ENCODE assay signal across 21 cellular contexts in genomic region chr10:101560293-101561067, GRCh38. TPM values are rescaled to one million over a fixed set of nuclear protein-coding genes. Genes with fewer than 3 reads are reported as not detected.
DNase-seq lines count a peak whose midpoint lies in the region; ATAC-seq and TF ChIP-seq lines count a peak whose summit lies in the region.
"Had no signal": no experiment of that assay in that cellular context is flagged by ENCODE, and none has a peak within 500 bp of the region (broad histone marks: within the 10 kb centered on the region; RNA-seq: fewer than 3 reads in every experiment).

No MANE protein-coding gene starts in this region.

- H3K9me2 ChIP-seq in hepatocyte (replicated peaks; ENCODE audit: insufficient read depth), result no peaks in the 10 kb centered on the region

- H3K9me3 ChIP-seq in heart left ventricle (no peaks in the 10 kb centered on the region), HEK293 (ENCODE audit: control insufficient read depth, insufficient read depth, low read depth, low read length) (no peaks in the 10 kb centered on the region), testis (no peaks in the 10 kb centered on the region), Caco-2 (no peaks in the 10 kb centered on the region), hepatocyte (ENCODE audit: low read depth) (no peaks in the 10 kb centered on the region)

- peak in 3 of 5 donors; percentile 4 to 40 (median 12) for DNase-seq in heart left ventricle
- DNase-seq in Right ventricle myocardium superior, result no peak
- no peak for DNase-seq in effector memory CD8-positive, alpha-beta T cell
- DNase-seq in testis, result peak; percentile 15
- no peak for DNase-seq in Caco-2
- no peak for DNase-seq in hepatocyte (ENCODE audit: low spot score)
- DNase-seq: activated CD4-positive, alpha-beta T cell treated with anti-CD3 and anti-CD28 coated beads for 1 hour; activated naive CD4-positive, alpha-beta T cell; amygdala; EL; naive thymus-derived CD8-positive, alpha-beta T cell; PC-3; stimulated activated CD4-positive, alpha-beta T cell treated with anti-CD3 and anti-CD28 coated beads, Interleukin-2, amount 100 ng/mL, for 24 hours; stimulated activated naive CD4-positive, alpha-beta T cell; T1000; trophoblast cell had no signal

- H3K4me1 Mint-ChIP-seq in effector memory CD8-positive, alpha-beta T cell (ENCODE audit: low read depth in 2 of 2), result peaks cover 15% of the 10 kb centered on the region in 2 donors
- H3K4me1 Mint-ChIP-seq in Caco-2 (ENCODE audit: low read depth, unreplicated experiment), result no peaks in the 10 kb centered on the region

- POLR2A ChIA-PET in HEK293 (lab: Yijun Ruan, JAX) (no interaction called here), Caco-2 (lab: Charles Lee) (no interaction called here)

- H3K79me2 ChIP-seq in hepatocyte, result no peaks in the 10 kb centered on the region

- no peak overlapping the region for H2AFZ ChIP-seq in hepatocyte

- H3K27ac ChIP-seq in heart left ventricle (no peak overlapping the region), HEK293 (ENCODE audit: extremely low read depth, low read depth, low read length) (no peak overlapping the region), testis (no peak overlapping the region), hepatocyte (no peak overlapping the region)
- H3K27ac ChIP-seq: SK-N-MC had no signal

- H3K4me1 ChIP-seq in heart left ventricle (peaks cover 0 to 4% (median 0%) of the 10 kb centered on the region in 12 donors), HEK293 (ENCODE audit: control insufficient read depth, insufficient read depth, low read length) (no peaks in the 10 kb centered on the region), testis (peaks cover 4% of the 10 kb centered on the region), Caco-2 (no peaks in the 10 kb centered on the region), hepatocyte (ENCODE audit: insufficient read depth) (no peaks in the 10 kb centered on the region)

- no peak overlapping the region for H3K4me2 ChIP-seq in hepatocyte

- WGBS in heart left ventricle, 4 donors, result 64 to 74% (median 65%) methylated on average over 3 of the region's 3 CpGs
- WGBS in testis, 2 donors, result 58 to 67% methylated on average over 1 to 3 of the region's 3 CpGs
- 85% methylated on average over 3 of the region's 3 CpGs for WGBS in hepatocyte (ENCODE audit: low lambda C conversion rate, missing lambda C conversion rate)

- H3K36me3 Mint-ChIP-seq in effector memory CD8-positive, alpha-beta T cell (ENCODE audit: insufficient read depth), result peaks cover 10% of the 10 kb centered on the region
- H3K36me3 Mint-ChIP-seq in Caco-2 (ENCODE audit: insufficient read depth, unreplicated experiment), result peaks cover 16% of the 10 kb centered on the region
- H3K36me3 Mint-ChIP-seq: IgD-negative memory B cell had no signal

- no TSS peak for BruUV-seq in Caco-2 (replicated peaks; lab: Mats Ljungman, UMichigan)

- CTCF ChIA-PET in HEK293 (lab: Yijun Ruan, JAX) (interaction anchor here (1.2 to 1.4 kb wide), 2 partner anchors 10 to 16 kb away, joined by 3 to 4 read pairs; no protein-coding TSS in a partner anchor), Caco-2 (lab: Charles Lee) (interaction anchor here (0.5 kb wide), 1 partner anchor 267 kb away, joined by 3 read pairs; no protein-coding TSS in a partner anchor)

- H3K4me3 ChIP-seq in heart left ventricle, result no peak overlapping the region
- no peak overlapping the region for H3K4me3 ChIP-seq in HEK293 (ENCODE audit: low read depth, low read length)
- no peak overlapping the region for H3K4me3 ChIP-seq in testis
- no peak overlapping the region for H3K4me3 ChIP-seq in Caco-2 (ENCODE audit: low read depth, low read length)
- H3K4me3 ChIP-seq in hepatocyte, result no peak overlapping the region
- H3K4me3 ChIP-seq: SK-N-MC had no signal

- TF ChIP-seq CTCF in heart left ventricle (IDR thresholded peaks at IDR 0.05) (no peak), HEK293 (tag by site-specific recombination; IDR thresholded peaks at IDR 0.05) (no peak), testis (IDR thresholded peaks at IDR 0.05) (no peak), Caco-2 (IDR thresholded peaks at IDR 0.05; ENCODE audit: insufficient read depth in 1 of 2, low read depth in 1 of 2, low read length in 1 of 2, severe bottlenecking in 1 of 2, unreplicated experiment in 1 of 2) (no peak), hepatocyte (IDR thresholded peaks at IDR 0.05; ENCODE audit: poor library complexity) (no peak)

- intact Hi-C loops in heart left ventricle (cut with DNase I) (loop anchor here in 3 of 10 donors (10.0 kb wide), 2 partner anchors 256 to 286 kb away; no protein-coding TSS in a partner anchor), Right ventricle myocardium superior (cut with DNase I) (loop anchor here (10.0 kb wide), 1 partner anchor 276 kb away; no protein-coding TSS in a partner anchor), testis (cut with DNase I; ENCODE audit: low total_unique reads) (no loop called here), Caco-2 (cut with micrococcal nuclease; ENCODE audit: unreplicated experiment) (no loop called here)

- peak overlapping the region; percentile 24 to 65 for H3K27ac Mint-ChIP-seq in effector memory CD8-positive, alpha-beta T cell
- no peak overlapping the region for H3K27ac Mint-ChIP-seq in Caco-2 (ENCODE audit: unreplicated experiment)
- H3K27ac Mint-ChIP-seq: progenitor cell of endocrine pancreas had no signal

- ATAC-seq in heart left ventricle (peak in 1 of 4 donors; percentile 8), Right ventricle myocardium superior (ENCODE audit: poor library complexity) (no peak), GM21619 (IDR thresholded peaks at IDR 0.05; ENCODE audit: unreplicated experiment) (no peak)
- no peak for ATAC-seq in effector memory CD8-positive, alpha-beta T cell (replicated peaks)
- ATAC-seq: naive thymus-derived CD8-positive, alpha-beta T cell; PC-3 had no signal

- H3K4me3 Mint-ChIP-seq in effector memory CD8-positive, alpha-beta T cell, result no peak overlapping the region
- H3K4me3 Mint-ChIP-seq in Caco-2 (ENCODE audit: unreplicated experiment), result no peak overlapping the region

- no peaks in the 10 kb centered on the region for H3K9me3 Mint-ChIP-seq in effector memory CD8-positive, alpha-beta T cell
- H3K9me3 Mint-ChIP-seq in Caco-2 (ENCODE audit: unreplicated experiment), result no peaks in the 10 kb centered on the region
- H3K9me3 Mint-ChIP-seq: IgD-negative memory B cell; naive thymus-derived CD8-positive, alpha-beta T cell had no signal

- H3K27me3 ChIP-seq in heart left ventricle (peaks cover 0 to 18% (median 7%) of the 10 kb centered on the region in 9 donors), testis (no peaks in the 10 kb centered on the region), Caco-2 (replicated peaks; ENCODE audit: control insufficient read depth, insufficient read depth, low read length) (no peaks in the 10 kb centered on the region), hepatocyte (peaks cover 7% of the 10 kb centered on the region)

- no peaks in the 10 kb centered on the region for H4K20me1 ChIP-seq in hepatocyte (ENCODE audit: insufficient read depth, poor library complexity, severe bottlenecking)

- TF ChIP-seq POLR2A in heart left ventricle (IDR thresholded peaks at IDR 0.05) (no peak), testis (IDR thresholded peaks at IDR 0.05) (no peak)

- H3K36me3 ChIP-seq in heart left ventricle (peaks cover 0 to 5% (median 3%) of the 10 kb centered on the region in 9 donors), HEK293 (ENCODE audit: control insufficient read depth in 2 of 2, insufficient read depth in 1 of 2, low read length in 2 of 2) (peaks cover 0 to 5% of the 10 kb centered on the region in 2 experiments; a peak in 1 of 3 replicates), testis (ENCODE audit: low read depth, missing control alignments) (no peaks in the 10 kb centered on the region), Caco-2 (ENCODE audit: control insufficient read depth, insufficient read depth, low read length) (no peaks in the 10 kb centered on the region), hepatocyte (replicated peaks; ENCODE audit: insufficient read depth, low read depth) (no peaks in the 10 kb centered on the region)

- H3K27me3 Mint-ChIP-seq in effector memory CD8-positive, alpha-beta T cell, result peaks cover 19 to 37% of the 10 kb centered on the region in 2 donors
- no peaks in the 10 kb centered on the region for H3K27me3 Mint-ChIP-seq in Caco-2 (ENCODE audit: insufficient read depth, unreplicated experiment)

TF ChIP-seq in HEK293, 187 proteins besides CTCF, POLR2A, EP300 and RAD21 (continues in another document):
- no peak for TF ChIP-seq HOXC10 (CRISPR knock-in tag; IDR thresholded peaks at IDR 0.05)
- no peak for TF ChIP-seq ZNF514 (tag by site-specific recombination; IDR thresholded peaks at IDR 0.05)
- TF ChIP-seq ATF2 (tag by site-specific recombination; IDR thresholded peaks at IDR 0.05; ENCODE audit: low read depth), result no peak
- TF ChIP-seq GLIS2 (tag by site-specific recombination; IDR thresholded peaks at IDR 0.05), result 0 out of 2 replicates have a peak, but pooled peaks have one; percentile 25
- no peak for TF ChIP-seq TCF7L2 (IDR thresholded peaks at IDR 0.05; ENCODE audit: borderline replicate concordance, low read depth, low read length)

RNA-seq across cellular contexts. Expression of gene POLL, which starts 27.6 kb away (rescaled TPM):
- total RNA-seq in heart left ventricle (10 to 100 TPM; 12.3 to 21.6 (median 18.0) TPM), Right ventricle myocardium superior (15.8 TPM), testis (10 to 100 TPM; 50.3 to 53.5 TPM), Caco-2 (2022) (34.7 and 35.5 TPM in 2 replicates), hepatocyte (17.7 and 20.9 TPM in 2 replicates)
- polyA plus RNA-seq in heart left ventricle (10 to 100 TPM; 13.0 to 15.8 TPM), testis (ENCODE audit: insufficient read depth, low read depth, low replicate concordance) (93.1 TPM), hepatocyte (16.8 and 19.2 TPM in 2 replicates)

RNA-seq across cellular contexts. Expression of gene DPCD, which starts 27.6 kb away (rescaled TPM):
- 10 to 100 TPM; 16.3 to 42.9 (median 23.2) TPM for total RNA-seq in heart left ventricle
- 10 to 100 TPM; 29.9 to 41.3 TPM for polyA plus RNA-seq in heart left ventricle
- total RNA-seq in Right ventricle myocardium superior, result 22.7 TPM
- 10 to 100 TPM; 70.9 to 87.6 TPM for total RNA-seq in testis
- 267 TPM for polyA plus RNA-seq in testis (ENCODE audit: insufficient read depth, low read depth, low replicate concordance)
- 13.1 and 14.0 TPM in 2 replicates for total RNA-seq in Caco-2 (2022)
- total RNA-seq in hepatocyte, result 24.8 and 27.9 TPM in 2 replicates
- 26.5 and 30.1 TPM in 2 replicates for polyA plus RNA-seq in hepatocyte

Comparison
In these comparisons a context has a peak if more than half of its experiments do, and no peak if none do; other contexts are left out.
1. DNase-seq: peak in heart left ventricle (3 of 5) and testis (single experiment); none in Right ventricle myocardium superior (single experiment), effector memory CD8-positive, alpha-beta T cell (0 of 3), Caco-2 (0 of 2) and hepatocyte (single experiment).